ENCODE assay signal across 13 cellular contexts in genomic region chr3:25453521-25454410, GRCh38. TPM values are rescaled to one million over a fixed set of nuclear protein-coding genes. Genes with fewer than 3 reads are reported as not detected.
DNase-seq lines count a peak whose midpoint lies in the region; ATAC-seq and TF ChIP-seq lines count a peak whose summit lies in the region.
"Had no signal": no experiment of that assay in that cellular context is flagged by ENCODE, and none has a peak within 500 bp of the region (broad histone marks: within the 10 kb centered on the region; RNA-seq: fewer than 3 reads in every experiment).

No MANE protein-coding gene starts in this region.

- no peaks in the 10 kb centered on the region for H3K4me1 ChIP-seq in mesendoderm (ENCODE audit: control insufficient read depth, low read depth, low read length)

- H3K23ac ChIP-seq in mesendoderm (ENCODE audit: low read length) = no peak overlapping the region

- peak overlapping the region; percentile 85 for H2BK15ac ChIP-seq in mesendoderm (replicated peaks; ENCODE audit: low read depth)

- no peaks in the 10 kb centered on the region for H3K9me3 Mint-ChIP-seq in chondrocyte (ENCODE audit: low read depth)

- H2BK5ac ChIP-seq in mesendoderm (ENCODE audit: low read length) = no peak overlapping the region

- no peaks in the 10 kb centered on the region for H3K36me3 Mint-ChIP-seq in chondrocyte (ENCODE audit: low read depth)

- intact Hi-C loops in left cardiac atrium (cut with DNase I) (no loop called here), Right ventricle myocardium superior (cut with DNase I) (no loop called here)

- H3K27me3 Mint-ChIP-seq in chondrocyte (ENCODE audit: low read depth) = no peaks in the 10 kb centered on the region

- H3K27me3 ChIP-seq in mesendoderm (ENCODE audit: insufficient read depth, low read length, poor library complexity) = no peaks in the 10 kb centered on the region
- H3K27me3 ChIP-seq: body of pancreas had no signal

- no peak overlapping the region for H3K9ac ChIP-seq in mesendoderm (ENCODE audit: low read length)
- H3K9ac ChIP-seq: parathyroid adenoma had no signal

- no peaks in the 10 kb centered on the region for H3K79me1 ChIP-seq in mesendoderm (ENCODE audit: low read length)

- peak overlapping the region; percentile 44 for H3K4me3 Mint-ChIP-seq in chondrocyte (ENCODE audit: unreplicated experiment)

- no peak for ATAC-seq in left cardiac atrium
- no peak for ATAC-seq in Right ventricle myocardium superior (ENCODE audit: poor library complexity)
- ATAC-seq in GM21619 (IDR thresholded peaks at IDR 0.05; ENCODE audit: unreplicated experiment) = no peak
- no peak for ATAC-seq in GM19455 (IDR thresholded peaks at IDR 0.05; ENCODE audit: unreplicated experiment)

- H3K79me2 ChIP-seq in mesendoderm (ENCODE audit: control insufficient read depth, insufficient read depth, low read length) = no peaks in the 10 kb centered on the region
- H3K79me2 ChIP-seq: parathyroid adenoma had no signal

- H3K27ac ChIP-seq in mesendoderm (ENCODE audit: low read depth, low read length) = peak overlapping the region; percentile 64
- H3K27ac ChIP-seq: parathyroid adenoma had no signal

- H3K36me3 ChIP-seq in mesendoderm (ENCODE audit: control insufficient read depth, insufficient read depth, low read length) = no peaks in the 10 kb centered on the region

- peaks cover 72% of the 10 kb centered on the region for H3K4me1 Mint-ChIP-seq in chondrocyte (ENCODE audit: low read depth)

- peak; percentile 26 for DNase-seq in left cardiac atrium
- no peak for DNase-seq in Right ventricle myocardium superior
- no peak for DNase-seq in chondrocyte (ENCODE audit: low spot score)
- no peak for DNase-seq in mesendoderm
- DNase-seq in anterior cingulate cortex (lab: John Stamatoyannopoulos, UW) = no peak
- no peak for DNase-seq in cerebellum (ENCODE audit: low spot score)
- DNase-seq: ACHN; activated CD8-positive, alpha-beta memory T cell treated with anti-CD3 and anti-CD28 coated beads, Interleukin-2, amount 50 U/mL, for 4 hours; body of pancreas had no signal

- WGBS in mesendoderm (ENCODE audit: extremely low coverage, insufficient coverage, low lambda C conversion rate) = no CpG with 5 or more reads among the region's 18 CpGs

- H3K27ac Mint-ChIP-seq in chondrocyte (ENCODE audit: unreplicated experiment) = peak overlapping the region; percentile 93

- no peak overlapping the region for H3K56ac ChIP-seq in mesendoderm (ENCODE audit: low read length)

- H3K18ac ChIP-seq in mesendoderm (ENCODE audit: low read length) = peak overlapping the region; percentile 53

- no peak overlapping the region for H3K4me2 ChIP-seq in mesendoderm (ENCODE audit: low read length)

- no peak overlapping the region for H2AK5ac ChIP-seq in mesendoderm (ENCODE audit: low read length)

- no peak overlapping the region for H2BK120ac ChIP-seq in mesendoderm (ENCODE audit: low read depth, low read length)

- no peak overlapping the region for H3K4me3 ChIP-seq in mesendoderm (ENCODE audit: low read length)
- H3K4me3 ChIP-seq: body of pancreas had no signal

- no peak for TF ChIP-seq CTCF in chondrocyte (IDR thresholded peaks at IDR 0.05)

- H4K5ac ChIP-seq in mesendoderm (ENCODE audit: low read length) = no peak overlapping the region

- H3K4ac ChIP-seq in mesendoderm (ENCODE audit: low read depth, low read length) = no peak overlapping the region

- H4K8ac ChIP-seq in mesendoderm (ENCODE audit: low read depth, low read length) = no peak overlapping the region

RNA-seq across cellular contexts. Expression of gene RARB, which starts 25.7 kb away (rescaled TPM):
- total RNA-seq in left cardiac atrium (10 to 100 TPM; 12.1 to 24.1 TPM), Right ventricle myocardium superior (19.4 TPM), chondrocyte (5.9 to 10.7 TPM (median 7.6 TPM) in 3 replicates), cerebellum (11.6 TPM)
- polyA plus RNA-seq in mesendoderm (2013, experiment 1 of 2) = 0.14 TPM
- 0.18 TPM for polyA plus RNA-seq in mesendoderm (2013, experiment 2 of 2)
- total RNA-seq: T-helper 1 cell treated with Interleukin-12 subunit alpha and Interleukin-12 subunit beta and Interleukin-4 antibody, amounts not matched to agents 30 ng/mL and 1 ng/mL, for 36 hours had no signal
